ENCODE assay signal across 33 cellular contexts in the genomic region with DNA sequence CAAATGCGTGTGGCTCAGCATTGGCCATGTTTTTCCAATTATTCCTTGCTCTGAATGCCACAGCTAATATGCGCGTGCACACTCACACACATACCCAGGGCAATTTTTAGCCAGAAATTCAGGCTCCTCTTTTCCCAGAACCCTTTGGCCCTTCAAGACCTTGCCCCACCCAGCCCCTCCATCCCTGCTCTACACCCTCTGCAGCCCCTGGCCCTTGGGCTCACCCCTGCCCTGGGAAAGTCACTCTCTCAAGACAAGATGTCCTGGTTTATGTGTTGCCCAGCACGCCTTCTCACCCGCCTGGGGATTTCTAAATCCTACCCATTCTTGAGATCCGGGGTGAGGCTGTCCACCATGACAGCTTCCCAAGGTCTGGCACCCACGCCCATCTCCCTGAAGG.
"Had no signal": no experiment of that assay in that cellular context is flagged by ENCODE, and none has a peak within 500 bp of the region (broad histone marks: within the 10 kb centered on the region; RNA-seq: fewer than 3 reads in every experiment).

No MANE protein-coding gene starts in this region.

- DNase-seq: activated B cell treated with CpG ODN at 0.5 μM for 24 hours; activated CD4-positive, alpha-beta memory T cell treated with anti-CD3 and anti-CD28 coated beads, Interleukin-2, amount 10 ng/mL, durations not matched to agents 7 days and 5 days; activated CD4-positive, alpha-beta T cell treated with anti-CD3 and anti-CD28 coated beads for 4 hours; activated CD4-positive, alpha-beta T cell treated with anti-CD3 and anti-CD28 coated beads, Interleukin-2, amount 10 ng/mL, durations not matched to agents 24 days and 14 days; activated CD4-positive, alpha-beta T cell treated with anti-CD3 and anti-CD28 coated beads, Interleukin-2, amount 50 U/mL, for 48 hours; activated CD4-positive, CD25-positive, alpha-beta regulatory T cell treated with anti-CD3 and anti-CD28 coated beads, Interleukin-2, amount 50 U/mL, for 72 hours; activated CD8-positive, alpha-beta memory T cell treated with anti-CD3 and anti-CD28 coated beads for 24 hours; activated CD8-positive, alpha-beta memory T cell treated with anti-CD3 and anti-CD28 coated beads, Interleukin-2, amount 10 ng/mL, durations not matched to agents 7 days and 5 days; activated CD8-positive, alpha-beta memory T cell treated with anti-CD3 and anti-CD28 coated beads, Interleukin-2, amount 50 U/mL, for 48 hours; activated CD8-positive, alpha-beta T cell treated with anti-CD3 and anti-CD28 coated beads, Interleukin-2, amount 10 ng/mL, durations not matched to agents 7 days and 5 days; activated effector memory CD4-positive, alpha-beta T cell treated with Interleukin-2 at 50 U/mL for 16 hours; activated gamma-delta T cell; activated naive CD4-positive, alpha-beta T cell treated with anti-CD3 and anti-CD28 coated beads, Interleukin-2, amount 10 ng/mL, durations not matched to agents 7 days and 5 days; activated naive CD4-positive, alpha-beta T cell treated with Interleukin-2 at 50 U/mL for 16 hours; activated naive CD8-positive, alpha-beta T cell treated with anti-CD3 and anti-CD28 coated beads, Interleukin-2, amount 10 ng/mL, durations not matched to agents 7 days and 5 days; activated naive CD8-positive, alpha-beta T cell treated with anti-CD3 and anti-CD28 coated beads, Interleukin-2, amount 50 U/mL, for 24 hours; activated T-cell treated with anti-CD3 and anti-CD28 coated beads, Interleukin-2, amount 50 U/mL, for 24 hours; activated T-cell treated with anti-CD3 and anti-CD28 coated beads, Interleukin-2, amount 50 U/mL, for 48 hours; amygdala; anterior cingulate cortex; central memory CD4-positive, alpha-beta T cell; SW 1271; T-helper 1 cell; T-helper 2 cell; T-helper 9 cell had no signal

- H3K9me3 Mint-ChIP-seq: activated CD4-positive, alpha-beta memory T cell treated with anti-CD3 and anti-CD28 coated beads, Interleukin-2, amount 10 ng/mL, durations not matched to agents 7 days and 5 days; activated CD4-positive, alpha-beta T cell treated with anti-CD3 and anti-CD28 coated beads, Interleukin-2, amount 10 ng/mL, durations not matched to agents 24 days and 14 days; activated naive CD4-positive, alpha-beta T cell treated with anti-CD3 and anti-CD28 coated beads, Interleukin-2, amount 10 ng/mL, durations not matched to agents 7 days and 5 days; activated naive CD8-positive, alpha-beta T cell treated with anti-CD3 and anti-CD28 coated beads, Interleukin-2, amount 10 ng/mL, durations not matched to agents 7 days and 5 days; activated naive CD8-positive, alpha-beta T cell treated with anti-CD3 and anti-CD28 coated beads, Interleukin-2, amount 50 U/mL, for 24 hours; activated T-helper 2 cell treated with anti-CD3 and anti-CD28 coated beads, Interferon-gamma antibody, Interleukin-2, Interleukin-4, amounts not matched to agents 10 μg/mL and 5 μg/mL and 100 μg/mL, durations not matched to agents 14 hours and 24 hours and 36 hours; T-helper 1 cell treated with Interleukin-12 subunit alpha and Interleukin-12 subunit beta and Interleukin-4 antibody, amounts not matched to agents 30 μg/mL and 1 μg/mL, for 36 hours; T-helper 2 cell treated with Interferon-gamma antibody and Interleukin-4, amounts not matched to agents 5 μg/mL and 100 μg/mL, for 36 hours had no signal

- H3K27ac ChIP-seq: ascending aorta, VCaP had no signal

- H3K4me1 Mint-ChIP-seq: activated B cell treated with CpG ODN at 0.5 μM for 24 hours; activated CD4-positive, alpha-beta memory T cell treated with anti-CD3 and anti-CD28 coated beads, Interleukin-2, amount 10 ng/mL, durations not matched to agents 7 days and 5 days; activated CD4-positive, alpha-beta T cell treated with anti-CD3 and anti-CD28 coated beads, Interleukin-2, amount 10 ng/mL, durations not matched to agents 24 days and 14 days; activated CD8-positive, alpha-beta memory T cell treated with anti-CD3 and anti-CD28 coated beads, Interleukin-2, amount 10 ng/mL, durations not matched to agents 7 days and 5 days; activated naive CD4-positive, alpha-beta T cell treated with anti-CD3 and anti-CD28 coated beads, Interleukin-2, amount 10 ng/mL, durations not matched to agents 7 days and 5 days; activated naive CD4-positive, alpha-beta T cell treated with anti-CD3 and anti-CD28 coated beads, Interleukin-2, amount 50 U/mL, for 24 hours; activated naive CD8-positive, alpha-beta T cell treated with anti-CD3 and anti-CD28 coated beads, Interleukin-2, amount 10 ng/mL, durations not matched to agents 7 days and 5 days; activated naive CD8-positive, alpha-beta T cell treated with anti-CD3 and anti-CD28 coated beads, Interleukin-2, amount 50 U/mL, for 24 hours; brain had no signal

- H3K36me3 Mint-ChIP-seq: activated CD8-positive, alpha-beta memory T cell treated with anti-CD3 and anti-CD28 coated beads, Interleukin-2, amount 10 ng/mL, durations not matched to agents 7 days and 5 days; activated naive CD4-positive, alpha-beta T cell treated with anti-CD3 and anti-CD28 coated beads, Interleukin-2, amount 10 ng/mL, durations not matched to agents 7 days and 5 days; activated naive CD4-positive, alpha-beta T cell treated with anti-CD3 and anti-CD28 coated beads, Interleukin-2, amount 50 U/mL, for 24 hours; activated naive CD8-positive, alpha-beta T cell; activated naive CD8-positive, alpha-beta T cell treated with anti-CD3 and anti-CD28 coated beads, Interleukin-2, amount 10 ng/mL, durations not matched to agents 7 days and 5 days; brain had no signal

- H3K36me3 ChIP-seq: ascending aorta had no signal

- H3K27ac Mint-ChIP-seq: activated B cell treated with CpG ODN at 0.5 μM for 24 hours; activated CD4-positive, alpha-beta memory T cell treated with anti-CD3 and anti-CD28 coated beads, Interleukin-2, amount 10 ng/mL, durations not matched to agents 7 days and 5 days; activated CD4-positive, alpha-beta T cell treated with anti-CD3 and anti-CD28 coated beads, Interleukin-2, amount 10 ng/mL, durations not matched to agents 24 days and 14 days; activated CD8-positive, alpha-beta memory T cell treated with anti-CD3 and anti-CD28 coated beads, Interleukin-2, amount 10 ng/mL, durations not matched to agents 7 days and 5 days; activated CD8-positive, alpha-beta T cell treated with anti-CD3 and anti-CD28 coated beads, Interleukin-2, amount 10 ng/mL, durations not matched to agents 7 days and 5 days; activated naive CD4-positive, alpha-beta T cell treated with anti-CD3 and anti-CD28 coated beads, Interleukin-2, amount 10 ng/mL, durations not matched to agents 7 days and 5 days; activated naive CD4-positive, alpha-beta T cell treated with anti-CD3 and anti-CD28 coated beads, Interleukin-2, amount 50 U/mL, for 24 hours; activated naive CD8-positive, alpha-beta T cell; activated naive CD8-positive, alpha-beta T cell treated with anti-CD3 and anti-CD28 coated beads, Interleukin-2, amount 10 ng/mL, durations not matched to agents 7 days and 5 days; activated naive CD8-positive, alpha-beta T cell treated with anti-CD3 and anti-CD28 coated beads, Interleukin-2, amount 50 U/mL, for 24 hours; activated T-cell treated with anti-CD3 and anti-CD28 coated beads, Interleukin-2, amount 50 U/mL, for 24 hours; activated T-helper 2 cell treated with anti-CD3 and anti-CD28 coated beads, Interferon-gamma antibody, Interleukin-2, Interleukin-4, amounts not matched to agents 10 μg/mL and 5 μg/mL and 100 μg/mL, durations not matched to agents 14 hours and 24 hours and 36 hours; brain; T-helper 1 cell treated with Interleukin-12 subunit alpha and Interleukin-12 subunit beta and Interleukin-4 antibody, amounts not matched to agents 30 μg/mL and 1 μg/mL, for 36 hours; T-helper 2 cell treated with Interferon-gamma antibody and Interleukin-4, amounts not matched to agents 5 μg/mL and 100 μg/mL, for 36 hours had no signal

- H3K27me3 ChIP-seq: ascending aorta had no signal

- ATAC-seq: activated CD8-positive, alpha-beta memory T cell treated with anti-CD3 and anti-CD28 coated beads, Interleukin-2, amount 10 ng/mL, durations not matched to agents 7 days and 5 days; activated CD8-positive, alpha-beta T cell treated with anti-CD3 and anti-CD28 coated beads, Interleukin-2, amount 10 ng/mL, durations not matched to agents 7 days and 5 days; activated naive CD8-positive, alpha-beta T cell treated with anti-CD3 and anti-CD28 coated beads, Interleukin-2, amount 50 U/mL, for 24 hours had no signal

- H3K4me3 Mint-ChIP-seq: activated B cell treated with CpG ODN at 0.5 μM for 24 hours; activated CD4-positive, alpha-beta memory T cell treated with anti-CD3 and anti-CD28 coated beads, Interleukin-2, amount 10 ng/mL, durations not matched to agents 7 days and 5 days; activated CD4-positive, alpha-beta T cell treated with anti-CD3 and anti-CD28 coated beads, Interleukin-2, amount 10 ng/mL, durations not matched to agents 24 days and 14 days; activated CD8-positive, alpha-beta memory T cell treated with anti-CD3 and anti-CD28 coated beads, Interleukin-2, amount 10 ng/mL, durations not matched to agents 7 days and 5 days; activated CD8-positive, alpha-beta T cell treated with anti-CD3 and anti-CD28 coated beads, Interleukin-2, amount 10 ng/mL, durations not matched to agents 7 days and 5 days; activated naive CD4-positive, alpha-beta T cell treated with anti-CD3 and anti-CD28 coated beads, Interleukin-2, amount 10 ng/mL, durations not matched to agents 7 days and 5 days; activated naive CD4-positive, alpha-beta T cell treated with anti-CD3 and anti-CD28 coated beads, Interleukin-2, amount 50 U/mL, for 24 hours; activated naive CD8-positive, alpha-beta T cell; activated naive CD8-positive, alpha-beta T cell treated with anti-CD3 and anti-CD28 coated beads, Interleukin-2, amount 10 ng/mL, durations not matched to agents 7 days and 5 days; activated naive CD8-positive, alpha-beta T cell treated with anti-CD3 and anti-CD28 coated beads, Interleukin-2, amount 50 U/mL, for 24 hours; activated T-cell treated with anti-CD3 and anti-CD28 coated beads, Interleukin-2, amount 50 U/mL, for 24 hours; brain; T-helper 1 cell treated with Interleukin-12 subunit alpha and Interleukin-12 subunit beta and Interleukin-4 antibody, amounts not matched to agents 30 μg/mL and 1 μg/mL, for 36 hours; T-helper 2 cell treated with Interferon-gamma antibody and Interleukin-4, amounts not matched to agents 5 μg/mL and 100 μg/mL, for 36 hours had no signal

- H3K4me3 ChIP-seq: ascending aorta had no signal
